ENCODE assay signal across 13 cellular contexts in genomic region chr20:52048365-52048764, GRCh38.
DNase-seq lines count a peak whose midpoint lies in the region; ATAC-seq, FAIRE-seq and TF ChIP-seq lines count a peak whose summit lies in the region.
"Had no signal": no experiment of that assay in that cellular context is flagged by ENCODE, and none has a peak within 500 bp of the region (broad histone marks: within the 10 kb centered on the region; RNA-seq: fewer than 3 reads in every experiment).

No MANE protein-coding gene starts in this region.

- no peaks in the 10 kb centered on the region for H3K36me3 Mint-ChIP-seq in activated T-cell treated with anti-CD3 and anti-CD28 coated beads, Interleukin-2, amount 50 U/mL, for 72 hours (ENCODE audit: insufficient read depth in 2 of 2)
- no peaks in the 10 kb centered on the region for H3K36me3 Mint-ChIP-seq in astrocyte (ENCODE audit: low read depth, unreplicated experiment)
- no peaks in the 10 kb centered on the region for H3K36me3 Mint-ChIP-seq in immature natural killer cell
- H3K36me3 Mint-ChIP-seq: activated naive CD4-positive, alpha-beta T cell treated with anti-CD3 and anti-CD28 coated beads, Interleukin-2, amount 10 ng/mL, durations not matched to agents 7 days and 5 days; naive B cell had no signal

- H3K4me1 Mint-ChIP-seq in activated T-cell treated with anti-CD3 and anti-CD28 coated beads, Interleukin-2, amount 50 U/mL, for 72 hours (ENCODE audit: low read depth): peaks cover 23% of the 10 kb centered on the region
- peaks cover 12% of the 10 kb centered on the region for H3K4me1 Mint-ChIP-seq in astrocyte (ENCODE audit: low read depth, unreplicated experiment)
- peaks cover 29 to 30% of the 10 kb centered on the region in 2 donors for H3K4me1 Mint-ChIP-seq in immature natural killer cell
- H3K4me1 Mint-ChIP-seq: naive B cell had no signal

- peaks cover 20% of the 10 kb centered on the region for H3K4me1 ChIP-seq in astrocyte (ENCODE audit: insufficient read depth, low read length)
- no peaks in the 10 kb centered on the region for H3K4me1 ChIP-seq in sigmoid colon
- H3K4me1 ChIP-seq: left ventricle myocardium inferior had no signal

- H3K36me3 ChIP-seq in astrocyte (ENCODE audit: insufficient read depth, low read length): no peaks in the 10 kb centered on the region
- no peaks in the 10 kb centered on the region for H3K36me3 ChIP-seq in sigmoid colon
- H3K36me3 ChIP-seq: left ventricle myocardium inferior had no signal

- no peaks in the 10 kb centered on the region for H3K9me3 ChIP-seq in astrocyte (ENCODE audit: insufficient read depth, low read depth, low read length)
- no peaks in the 10 kb centered on the region for H3K9me3 ChIP-seq in sigmoid colon
- H3K9me3 ChIP-seq: left ventricle myocardium inferior had no signal

- peak overlapping the region; percentile 24 for H3K27ac ChIP-seq in astrocyte (ENCODE audit: low read depth, low read length)
- no peak overlapping the region for H3K27ac ChIP-seq in sigmoid colon
- H3K27ac ChIP-seq: left ventricle myocardium inferior had no signal

- H2AFZ ChIP-seq in astrocyte (ENCODE audit: low read depth, low read length): no peak overlapping the region

- H3K27ac Mint-ChIP-seq in activated T-cell treated with anti-CD3 and anti-CD28 coated beads, Interleukin-2, amount 50 U/mL, for 72 hours: peak overlapping the region; percentile 40
- H3K27ac Mint-ChIP-seq in astrocyte (ENCODE audit: unreplicated experiment): peak overlapping the region; percentile 21
- H3K27ac Mint-ChIP-seq in immature natural killer cell: peak overlapping the region; percentile 70 to 93 (median 90)
- H3K27ac Mint-ChIP-seq: activated naive CD4-positive, alpha-beta T cell treated with anti-CD3 and anti-CD28 coated beads, Interleukin-2, amount 10 ng/mL, durations not matched to agents 7 days and 5 days; naive B cell had no signal

- no peaks in the 10 kb centered on the region for H3K27me3 Mint-ChIP-seq in activated T-cell treated with anti-CD3 and anti-CD28 coated beads, Interleukin-2, amount 50 U/mL, for 72 hours (ENCODE audit: low read depth)
- H3K27me3 Mint-ChIP-seq in astrocyte (ENCODE audit: low read depth, unreplicated experiment) (no peaks in the 10 kb centered on the region), immature natural killer cell (ENCODE audit: low read depth in 3 of 3) (peaks cover 2 to 10% (median 4%) of the 10 kb centered on the region in 3 donors)

- ATAC-seq in activated T-cell treated with anti-CD3 and anti-CD28 coated beads, Interleukin-2, amount 50 U/mL, for 72 hours (replicated peaks in 1 of 2): no peak
- ATAC-seq in HG02981 (IDR thresholded peaks at IDR 0.05; ENCODE audit: unreplicated experiment): no peak
- ATAC-seq in SK-N-SH treated with all-trans-retinoic acid at 6 μM for 48 hours: no peak
- ATAC-seq: right cardiac atrium had no signal

- H3K9me3 Mint-ChIP-seq in activated T-cell treated with anti-CD3 and anti-CD28 coated beads, Interleukin-2, amount 50 U/mL, for 72 hours: no peaks in the 10 kb centered on the region
- H3K9me3 Mint-ChIP-seq in astrocyte (ENCODE audit: unreplicated experiment): no peaks in the 10 kb centered on the region
- H3K9me3 Mint-ChIP-seq in immature natural killer cell: no peaks in the 10 kb centered on the region
- H3K9me3 Mint-ChIP-seq: activated naive CD4-positive, alpha-beta T cell treated with anti-CD3 and anti-CD28 coated beads, Interleukin-2, amount 10 ng/mL, durations not matched to agents 7 days and 5 days; naive B cell had no signal

- peak overlapping the region; percentile 82 for H3K4me2 ChIP-seq in astrocyte (ENCODE audit: low read length)

- H3K9ac ChIP-seq in astrocyte (ENCODE audit: low read length): peak overlapping the region; percentile 56

- WGBS in sigmoid colon, 2 donors: 75 to 84% methylated on average over 5 of the region's 5 CpGs

- FAIRE-seq in astrocyte (lab: Jason Lieb, UNC): no peak

- no peaks in the 10 kb centered on the region for H3K79me2 ChIP-seq in astrocyte (ENCODE audit: insufficient read depth, low read length)

- H3K27me3 ChIP-seq in astrocyte (ENCODE audit: insufficient read depth, low read length) (no peaks in the 10 kb centered on the region), sigmoid colon (no peaks in the 10 kb centered on the region)

- no peak for DNase-seq in activated T-cell treated with anti-CD3 and anti-CD28 coated beads, Interleukin-2, amount 50 U/mL, for 72 hours
- no peak for DNase-seq in activated T-cell treated with anti-CD3 and anti-CD28 coated beads, Interleukin-2, amount 50 U/mL, for 1 hour
- no peak for DNase-seq in astrocyte (ENCODE audit: low read depth)
- no peak for DNase-seq in immature natural killer cell
- DNase-seq in NCI-H1092 treated with DMSO at 0.1 percent for 48 hours (lab: John Stamatoyannopoulos, UW): no peak
- no peak for DNase-seq in sigmoid colon
- DNase-seq: GDM1, left ventricle myocardium inferior, naive B cell, right cardiac atrium had no signal

- no peak for TF ChIP-seq POLR2A in sigmoid colon (IDR thresholded peaks at IDR 0.05)

- H3K4me3 ChIP-seq in astrocyte (ENCODE audit: insufficient read depth, low read depth, low read length) (no peak overlapping the region), sigmoid colon (no peak overlapping the region)
- H3K4me3 ChIP-seq: left ventricle myocardium inferior had no signal

- intact Hi-C loops in sigmoid colon (cut with DNase I): no loop called here

- no peaks in the 10 kb centered on the region for H4K20me1 ChIP-seq in astrocyte (ENCODE audit: insufficient read depth, low read length)

- TF ChIP-seq EP300 in sigmoid colon (IDR thresholded peaks at IDR 0.05): no peak

- H3K4me3 Mint-ChIP-seq in activated T-cell treated with anti-CD3 and anti-CD28 coated beads, Interleukin-2, amount 50 U/mL, for 72 hours: peak overlapping the region in 1 of 2 donors; percentile 73
- H3K4me3 Mint-ChIP-seq in astrocyte (ENCODE audit: unreplicated experiment) (peak overlapping the region; percentile 47), immature natural killer cell (peak overlapping the region; percentile 60 to 79 (median 74))
- H3K4me3 Mint-ChIP-seq: activated naive CD4-positive, alpha-beta T cell treated with anti-CD3 and anti-CD28 coated beads, Interleukin-2, amount 10 ng/mL, durations not matched to agents 7 days and 5 days; naive B cell had no signal

- TF ChIP-seq CTCF in astrocyte (IDR thresholded peaks at IDR 0.05; ENCODE audit: insufficient read depth, low read depth, low read length): no peak
- no peak for TF ChIP-seq CTCF in sigmoid colon (IDR thresholded peaks at IDR 0.05)

TF ChIP-seq in SK-N-SH treated with all-trans-retinoic acid at 6 μM for 48 hours, 23 proteins besides CTCF, POLR2A, EP300 and RAD21:
- TF ChIP-seq SNAI2 (CRISPR knock-in tag; IDR thresholded peaks at IDR 0.05) (no peak), ZC3H10 (CRISPR knock-in tag; IDR thresholded peaks at IDR 0.05) (no peak), CSRNP3 (CRISPR knock-in tag; IDR thresholded peaks at IDR 0.05) (no peak), ZNF565 (CRISPR knock-in tag; conservative IDR thresholded peaks at IDR 0.05; ENCODE audit: low read depth) (no peak), ZNF8 (CRISPR knock-in tag; IDR thresholded peaks at IDR 0.05) (no peak), CREB5 (CRISPR knock-in tag; IDR thresholded peaks at IDR 0.05; ENCODE audit: low read depth) (no peak), PPARA (CRISPR knock-in tag; IDR thresholded peaks at IDR 0.05; ENCODE audit: borderline replicate concordance) (no peak), ZNF70 (CRISPR knock-in tag; IDR thresholded peaks at IDR 0.05) (no peak), PATZ1 (CRISPR knock-in tag; IDR thresholded peaks at IDR 0.05; ENCODE audit: borderline replicate concordance) (no peak)
TF ChIP-seq in SK-N-SH treated with all-trans-retinoic acid at 6 μM for 48 hours: peak in this region for 0.

Comparison
In these comparisons a context has a peak if more than half of its experiments do, and no peak if none do; other contexts are left out.
1. H3K27ac Mint-ChIP-seq: peak in every context shown above with its lines; median percentile 90 in immature natural killer cell; 40 in activated T-cell treated with anti-CD3 and anti-CD28 coated beads, Interleukin-2, amount 50 U/mL, for 72 hours; 21 in astrocyte.